In genomic region chr5:105413406-105413990, GRCh38 we compare ENCODE assay signal across 1 cellular context.
TF ChIP-seq lines count a peak whose summit lies in the region.

No MANE protein-coding gene starts in this region.

TF ChIP-seq in K562, 482 proteins besides CTCF, POLR2A, EP300 and RAD21 (continued from another document):
- TF ChIP-seq CHD7 (IDR thresholded peaks at IDR 0.05; ENCODE audit: low read depth, low read length) (no peak), ZFP91 (CRISPR knock-in tag; IDR thresholded peaks at IDR 0.05) (no peak), ZNF124 (CRISPR knock-in tag; IDR thresholded peaks at IDR 0.05) (no peak)
TF ChIP-seq in K562: peak in this region for 0.
